Comparison of ENCODE assay signal across 26 cellular contexts in genomic region chr2:132654968-132655367, GRCh38. TPM values are rescaled to one million over a fixed set of nuclear protein-coding genes. Genes with fewer than 3 reads are reported as not detected.
"Had no signal": no experiment of that assay in that cellular context is flagged by ENCODE, and none has a peak within 500 bp of the region (broad histone marks: within the 10 kb centered on the region; RNA-seq: fewer than 3 reads in every experiment).

No MANE protein-coding gene starts in this region.

- H3K4me3 ChIP-seq: MG63 had no signal

- H3K27me3 Mint-ChIP-seq: activated naive CD8-positive, alpha-beta T cell; activated T-cell treated with anti-CD3 and anti-CD28 coated beads, Interleukin-2, amount 50 U/mL, for 24 hours; central memory CD8-positive, alpha-beta T cell; T-helper 17 cell had no signal

- H3K27me3 ChIP-seq: MG63 had no signal

- DNase-seq: activated CD4-positive, alpha-beta T cell treated with anti-CD3 and anti-CD28 coated beads for 48 hours; activated CD4-positive, alpha-beta T cell treated with anti-CD3 and anti-CD28 coated beads, Interleukin-2, amount 50 U/mL, for 4 hours; activated CD4-positive, CD25-positive, alpha-beta regulatory T cell treated with anti-CD3 and anti-CD28 coated beads, Interleukin-2, amount 50 U/mL, for 72 hours; activated CD8-positive, alpha-beta T cell treated with anti-CD3 and anti-CD28 coated beads, Interleukin-2, amount 10 ng/mL, durations not matched to agents 7 days and 5 days; activated effector memory CD4-positive, alpha-beta T cell treated with Interleukin-2 at 50 U/mL for 16 hours; activated naive CD4-positive, alpha-beta T cell; activated T-cell treated with anti-CD3 and anti-CD28 coated beads, Interleukin-2, amount 50 U/mL, for 24 hours; MG63; MV-4-11; NCI-H1092 treated with DMSO at 0.1 percent for 48 hours; NCI-H1417 treated with DMSO at 0.1 percent for 48 hours; NCI-H1694; NCI-H2029 treated with DMSO at 0.1 percent for 48 hours; NCI-H345; NCI-H510A; NCI-H526 treated with DMSO at 0.1 percent for 48 hours; NK-92 treated with Interleukin-12 subunit alpha and Interleukin-12 subunit beta, amount 100 ng/mL, for 24 hours; SIG-M5; T-helper 17 cell; T-helper 9 cell had no signal

- H3K9me3 ChIP-seq: MG63 had no signal

- H3K4me2 ChIP-seq: KMS-11 had no signal

- H3K36me3 ChIP-seq: MG63 had no signal

- H3K4me1 Mint-ChIP-seq: central memory CD8-positive, alpha-beta T cell; T-helper 17 cell had no signal

- H3K27ac Mint-ChIP-seq: activated CD8-positive, alpha-beta T cell treated with anti-CD3 and anti-CD28 coated beads, Interleukin-2, amount 10 ng/mL, durations not matched to agents 7 days and 5 days; activated naive CD8-positive, alpha-beta T cell; activated T-cell treated with anti-CD3 and anti-CD28 coated beads, Interleukin-2, amount 50 U/mL, for 24 hours; activated T-helper 1 cell treated with anti-CD3 and anti-CD28 coated beads, Interleukin-12 subunit alpha, Interleukin-12 subunit beta, Interleukin-2, Interleukin-4 antibody, amounts not matched to agents 30 ng/mL and 10 ng/mL and 1 ng/mL, durations not matched to agents 14 hours and 24 hours and 36 hours; T-helper 17 cell; WTC11 had no signal

- H3K4me3 Mint-ChIP-seq: activated CD8-positive, alpha-beta T cell treated with anti-CD3 and anti-CD28 coated beads, Interleukin-2, amount 10 ng/mL, durations not matched to agents 7 days and 5 days; activated naive CD8-positive, alpha-beta T cell; activated T-cell treated with anti-CD3 and anti-CD28 coated beads, Interleukin-2, amount 50 U/mL, for 24 hours; activated T-helper 1 cell treated with anti-CD3 and anti-CD28 coated beads, Interleukin-12 subunit alpha, Interleukin-12 subunit beta, Interleukin-2, Interleukin-4 antibody, amounts not matched to agents 30 ng/mL and 10 ng/mL and 1 ng/mL, durations not matched to agents 14 hours and 24 hours and 36 hours; central memory CD8-positive, alpha-beta T cell; T-helper 17 cell; WTC11 had no signal

- H3K9me3 Mint-ChIP-seq: activated T-cell treated with anti-CD3 and anti-CD28 coated beads, Interleukin-2, amount 50 U/mL, for 24 hours; activated T-helper 1 cell treated with anti-CD3 and anti-CD28 coated beads, Interleukin-12 subunit alpha, Interleukin-12 subunit beta, Interleukin-2, Interleukin-4 antibody, amounts not matched to agents 30 ng/mL and 10 ng/mL and 1 ng/mL, durations not matched to agents 14 hours and 24 hours and 36 hours; WTC11 had no signal

- H3K36me3 Mint-ChIP-seq: activated naive CD8-positive, alpha-beta T cell; WTC11 had no signal

- ATAC-seq: activated CD8-positive, alpha-beta T cell treated with anti-CD3 and anti-CD28 coated beads, Interleukin-2, amount 10 ng/mL, durations not matched to agents 7 days and 5 days; T-helper 17 cell; WTC11 had no signal

- FAIRE-seq: RCC 7860 had no signal

- H3K9ac ChIP-seq: KMS-11 had no signal

- H3K27ac ChIP-seq: KMS-11 had no signal

RNA-seq across cellular contexts. Expression of gene LYPD1, which starts 15.0 kb away (rescaled TPM):
- total RNA-seq: activated CD8-positive, alpha-beta T cell treated with anti-CD3 and anti-CD28 coated beads, Interleukin-2, amount 10 ng/mL, durations not matched to agents 7 days and 5 days; activated T-helper 1 cell treated with anti-CD3 and anti-CD28 coated beads, Interleukin-12 subunit alpha, Interleukin-12 subunit beta, Interleukin-2, Interleukin-4 antibody, amounts not matched to agents 30 ng/mL and 10 ng/mL and 1 ng/mL, durations not matched to agents 14 hours and 24 hours and 36 hours; T-helper 17 cell had no signal
